Comparison of ENCODE assay signal across 21 cellular contexts in the genomic region with DNA sequence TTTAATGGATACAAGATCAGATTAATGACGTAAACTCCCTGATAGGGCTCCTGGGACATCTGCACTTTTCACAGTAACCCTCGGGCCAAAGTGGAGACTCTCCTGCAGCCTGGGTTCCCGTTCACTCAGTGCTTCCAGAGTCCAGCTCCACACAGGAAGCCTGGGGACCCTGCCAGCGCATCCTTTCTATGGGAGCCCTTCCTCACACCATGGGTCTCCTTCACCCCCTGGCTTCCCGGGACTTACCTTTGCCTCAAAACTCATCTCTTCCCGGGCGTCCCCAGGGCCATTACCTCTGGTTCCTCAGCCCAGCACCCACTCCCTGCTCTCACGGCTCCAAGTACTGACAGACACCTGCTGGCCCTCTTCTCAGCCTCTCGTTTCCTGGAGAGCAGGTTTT.
"Had no signal": no experiment of that assay in that cellular context is flagged by ENCODE, and none has a peak within 500 bp of the region (broad histone marks: within the 10 kb centered on the region; RNA-seq: fewer than 3 reads in every experiment).

No MANE protein-coding gene starts in this region.

- H3K27ac ChIP-seq: spleen, thyroid gland had no signal

- H3K4me3 ChIP-seq: body of pancreas, mucosa of descending colon, spleen, thyroid gland had no signal

- H3K9me3 ChIP-seq: body of pancreas, mucosa of descending colon, spleen, thyroid gland had no signal

- H3K27me3 ChIP-seq: body of pancreas, thyroid gland had no signal

- H3K36me3 ChIP-seq: spleen, thyroid gland had no signal

- DNase-seq: activated CD4-positive, alpha-beta T cell treated with anti-CD3 and anti-CD28 coated beads for 4 hours; activated CD4-positive, alpha-beta T cell treated with anti-CD3 and anti-CD28 coated beads, Interleukin-2, amount 50 U/mL, for 48 hours; activated CD4-positive, CD25-positive, alpha-beta regulatory T cell; activated CD8-positive, alpha-beta memory T cell treated with anti-CD3 and anti-CD28 coated beads, Interleukin-2, amount 50 U/mL, for 48 hours; activated gamma-delta T cell; activated T-cell treated with anti-CD3 and anti-CD28 coated beads, Interleukin-2, amount 50 U/mL, for 72 hours; anterior cingulate cortex; body of pancreas; caudate nucleus; effector memory CD4-positive, alpha-beta T cell; foreskin melanocyte; glutamatergic neuron; hippocampal formation; naive B cell; occipital lobe; spleen; stimulated activated CD4-positive, alpha-beta T cell treated with anti-CD3 and anti-CD28 coated beads, Interleukin-4, amount 100 ng/mL, for 1 hour; stimulated activated naive CD4-positive, alpha-beta T cell treated with Interleukin-2 at 50 U/mL for 16 hours; T1000; thyroid gland had no signal
